21 cellular contexts compared by ENCODE assay signal in genomic region chr11:134943544-134943943, GRCh38.
DNase-seq lines count a peak whose midpoint lies in the region; ATAC-seq, FAIRE-seq and TF ChIP-seq lines count a peak whose summit lies in the region.
"Had no signal": no experiment of that assay in that cellular context is flagged by ENCODE, and none has a peak within 500 bp of the region (broad histone marks: within the 10 kb centered on the region; RNA-seq: fewer than 3 reads in every experiment).

No MANE protein-coding gene starts in this region.

- TF ChIP-seq CTCF in HepG2 (CRISPR knock-in tag; IDR thresholded peaks at IDR 0.05) (no peak), right lobe of liver (IDR thresholded peaks at IDR 0.05) (no peak), thyroid gland (IDR thresholded peaks at IDR 0.05) (no peak)

- H3K27ac ChIP-seq in HepG2 (ENCODE audit: extremely low read length, insufficient read depth, low read length) (no peak overlapping the region), right lobe of liver (no peak overlapping the region), neuronal stem cell (replicated peaks; ENCODE audit: low read length) (no peak overlapping the region), thyroid gland (peak overlapping the region; percentile 87 to 93 (median 91))
- H3K27ac ChIP-seq in naive thymus-derived CD4-positive, alpha-beta T cell (ENCODE audit: low read depth, low read length), result no peak overlapping the region
- H3K27ac ChIP-seq: 22Rv1; A549; BLaER1 treated with 17β-estradiol and CSF1 and Interleukin-3, amounts not matched to agents 10 nM and 100 nM; C4-2B had no signal

- no peak overlapping the region for H3K4me3 Mint-ChIP-seq in naive thymus-derived CD4-positive, alpha-beta T cell
- H3K4me3 Mint-ChIP-seq: B cell; CD4-positive, alpha-beta T cell; CD8-positive, alpha-beta T cell had no signal

- no peaks in the 10 kb centered on the region for H4K20me1 ChIP-seq in HepG2 (ENCODE audit: insufficient read depth, low read length)
- H4K20me1 ChIP-seq: BLaER1 treated with 17β-estradiol and CSF1 and Interleukin-3, amounts not matched to agents 10 nM and 100 nM had no signal

- no peak overlapping the region for H3K4ac ChIP-seq in neuronal stem cell (ENCODE audit: low read length)

- no peak overlapping the region for H2BK5ac ChIP-seq in neuronal stem cell (ENCODE audit: low read length)

- H3K9me3 ChIP-seq in HepG2 (ENCODE audit: low read length) (no peaks in the 10 kb centered on the region), right lobe of liver (no peaks in the 10 kb centered on the region), neuronal stem cell (replicated peaks in 1 of 2; ENCODE audit: control insufficient read depth in 2 of 2, insufficient read depth in 1 of 2, low read depth in 1 of 2, low read length in 2 of 2) (no peaks in the 10 kb centered on the region), thyroid gland (no peaks in the 10 kb centered on the region)
- H3K9me3 ChIP-seq in naive thymus-derived CD4-positive, alpha-beta T cell (ENCODE audit: control insufficient read depth in 2 of 3, low read length in 3 of 3), result no peaks in the 10 kb centered on the region
- H3K9me3 ChIP-seq: A549; BLaER1 treated with 17β-estradiol and CSF1 and Interleukin-3, amounts not matched to agents 10 nM and 100 nM; Caco-2 had no signal

- TF ChIP-seq EP300 in HepG2 (IDR thresholded peaks at IDR 0.05; ENCODE audit: low read depth in 2 of 2, low read length in 2 of 2) (no peak), HepG2 (CRISPR knock-in tag; IDR thresholded peaks at IDR 0.05; ENCODE audit: borderline replicate concordance) (no peak)

- H3K4me3 ChIP-seq in HepG2 (replicated peaks in 1 of 3; ENCODE audit: insufficient read depth in 1 of 3, low read depth in 2 of 3, low read length in 3 of 3) (no peak overlapping the region), right lobe of liver (no peak overlapping the region), neuronal stem cell (ENCODE audit: low read length in 2 of 2) (no peak overlapping the region), thyroid gland (replicated peaks in 1 of 3) (no peak overlapping the region)
- no peak overlapping the region for H3K4me3 ChIP-seq in naive thymus-derived CD4-positive, alpha-beta T cell (ENCODE audit: low read length)
- H3K4me3 ChIP-seq: A549; BLaER1 treated with 17β-estradiol and CSF1 and Interleukin-3, amounts not matched to agents 10 nM and 100 nM had no signal

- H3K4me1 Mint-ChIP-seq in naive thymus-derived CD4-positive, alpha-beta T cell, result no peaks in the 10 kb centered on the region
- H3K4me1 Mint-ChIP-seq: B cell had no signal

- H3K36me3 Mint-ChIP-seq in naive thymus-derived CD4-positive, alpha-beta T cell, result no peaks in the 10 kb centered on the region
- H3K36me3 Mint-ChIP-seq: CD8-positive, alpha-beta T cell had no signal

- H3K27me3 Mint-ChIP-seq in naive thymus-derived CD4-positive, alpha-beta T cell, result peaks cover 0 to 54% (median 21%) of the 10 kb centered on the region in 5 donors
- H3K27me3 Mint-ChIP-seq: B cell had no signal

- intact Hi-C loops in HepG2 (cut with micrococcal nuclease; ENCODE audit: unreplicated experiment), result loop anchor here (5.0 kb wide), 1 partner anchor 76 kb away; no protein-coding TSS in a partner anchor
- intact Hi-C loops in right lobe of liver (cut with DNase I), result no loop called here
- intact Hi-C loops in thyroid gland (cut with DNase I), result no loop called here
- intact Hi-C loops in naive thymus-derived CD4-positive, alpha-beta T cell (cut with micrococcal nuclease), result no loop called here

- H3K27me3 ChIP-seq in HepG2 (ENCODE audit: control insufficient read depth in 1 of 2, insufficient read depth in 2 of 2, low read length in 2 of 2), result no peaks in the 10 kb centered on the region
- H3K27me3 ChIP-seq in right lobe of liver, result no peaks in the 10 kb centered on the region
- H3K27me3 ChIP-seq in neuronal stem cell (ENCODE audit: control insufficient read depth in 3 of 3, insufficient read depth in 3 of 3, low read depth in 1 of 3, low read length in 3 of 3), result no peaks in the 10 kb centered on the region
- H3K27me3 ChIP-seq in thyroid gland, result no peaks in the 10 kb centered on the region
- H3K27me3 ChIP-seq in naive thymus-derived CD4-positive, alpha-beta T cell (ENCODE audit: control insufficient read depth in 2 of 2, insufficient read depth in 2 of 2, low read length in 2 of 2), result no peaks in the 10 kb centered on the region
- H3K27me3 ChIP-seq: BLaER1 treated with 17β-estradiol and CSF1 and Interleukin-3, amounts not matched to agents 10 nM and 100 nM had no signal

- H2BK120ac ChIP-seq in neuronal stem cell (ENCODE audit: low read depth, low read length), result no peak overlapping the region

- H2BK12ac ChIP-seq in neuronal stem cell (ENCODE audit: low read length), result no peak overlapping the region

- H3K9me3 Mint-ChIP-seq in naive thymus-derived CD4-positive, alpha-beta T cell, result no peaks in the 10 kb centered on the region
- H3K9me3 Mint-ChIP-seq: CD4-positive, alpha-beta T cell; CD8-positive, alpha-beta T cell had no signal

- H3K27ac Mint-ChIP-seq in naive thymus-derived CD4-positive, alpha-beta T cell, result no peak overlapping the region
- H3K27ac Mint-ChIP-seq: B cell; CD4-positive, alpha-beta T cell; CD8-positive, alpha-beta T cell had no signal

- no TSS peak for BruUV-seq in HepG2 (replicated peaks; lab: Mats Ljungman, UMichigan)

- H3K36me3 ChIP-seq in HepG2 (replicated peaks in 1 of 2; ENCODE audit: control insufficient read depth in 1 of 2, insufficient read depth in 2 of 2, low read length in 2 of 2) (no peaks in the 10 kb centered on the region), right lobe of liver (no peaks in the 10 kb centered on the region), neuronal stem cell (replicated peaks in 1 of 2; ENCODE audit: control insufficient read depth in 2 of 2, insufficient read depth in 2 of 2, low read length in 2 of 2) (no peaks in the 10 kb centered on the region), thyroid gland (no peaks in the 10 kb centered on the region)
- no peaks in the 10 kb centered on the region for H3K36me3 ChIP-seq in naive thymus-derived CD4-positive, alpha-beta T cell (ENCODE audit: control insufficient read depth in 2 of 3, insufficient read depth in 3 of 3, low read length in 3 of 3)
- H3K36me3 ChIP-seq: BLaER1 treated with 17β-estradiol and CSF1 and Interleukin-3, amounts not matched to agents 10 nM and 100 nM had no signal

- no peak for TF ChIP-seq POLR2A in HepG2 (IDR thresholded peaks at IDR 0.05; ENCODE audit: insufficient read depth in 1 of 2, low read depth in 2 of 2, low read length in 2 of 2)
- TF ChIP-seq POLR2A in right lobe of liver (IDR thresholded peaks at IDR 0.05), result no peak
- TF ChIP-seq POLR2A in thyroid gland (IDR thresholded peaks at IDR 0.05), result no peak

- DNase-seq in HepG2 (ENCODE audit: low spot score), result no peak
- DNase-seq in right lobe of liver, result no peak
- no peak for DNase-seq in neuronal stem cell (ENCODE audit: low spot score)
- DNase-seq in thyroid gland, result no peak
- DNase-seq in naive thymus-derived CD4-positive, alpha-beta T cell, result no peak
- DNase-seq in NCI-H82 treated with DMSO at 0.1 percent for 48 hours (lab: John Stamatoyannopoulos, UW; ENCODE audit: unreplicated experiment), result no peak
- DNase-seq: AML-193; Caco-2; Calu3; CD4-positive, alpha-beta T cell; CD8-positive, alpha-beta T cell; DMS79 treated with DMSO at 0.1 percent for 48 hours; GF-D8 had no signal

- no peak overlapping the region for H2AFZ ChIP-seq in HepG2 (ENCODE audit: low read length)
- H2AFZ ChIP-seq in neuronal stem cell (ENCODE audit: low read length), result no peak overlapping the region

- TF ChIP-seq RAD21 in HepG2 (CRISPR knock-in tag; IDR thresholded peaks at IDR 0.05), result no peak

- POLR2A ChIA-PET in HepG2 (lab: Yijun Ruan, JAX), result no interaction called here
- POLR2A ChIA-PET in naive thymus-derived CD4-positive, alpha-beta T cell (lab: Charles Lee), result no interaction called here

- H3K9ac ChIP-seq in HepG2 (ENCODE audit: insufficient read depth, low read depth, low read length), result no peak overlapping the region
- no peak overlapping the region for H3K9ac ChIP-seq in neuronal stem cell (ENCODE audit: low read depth, low read length, poor library complexity)
- H3K9ac ChIP-seq: BLaER1 treated with 17β-estradiol and CSF1 and Interleukin-3, amounts not matched to agents 10 nM and 100 nM had no signal

- 20% methylated on average over 5 of the region's 6 CpGs for WGBS in HepG2 (ENCODE audit: low lambda C conversion rate)
- WGBS in right lobe of liver (ENCODE audit: insufficient coverage, low coverage, low lambda C conversion rate, missing lambda C conversion rate), result 96% methylated on average over 3 of the region's 6 CpGs
- WGBS in neuronal stem cell (ENCODE audit: extremely low coverage in 2 of 2, insufficient read length in 2 of 2, insufficient replicate concordance in 1 of 2), 2 donors, result no CpG with 5 or more reads among the region's 6 CpGs
- WGBS in thyroid gland, 2 donors, result 94 to 98% methylated on average over 6 of the region's 6 CpGs

- H4K8ac ChIP-seq in neuronal stem cell (ENCODE audit: low read depth, low read length), result no peak overlapping the region

- H3K79me1 ChIP-seq in neuronal stem cell (ENCODE audit: low read depth, low read length), result no peaks in the 10 kb centered on the region

- no peak overlapping the region for H2AK5ac ChIP-seq in neuronal stem cell (ENCODE audit: low read depth, low read length)

- CTCF ChIA-PET in HepG2 (lab: Yijun Ruan, JAX; ENCODE audit: low intra/inter-chr PET ratio, low total read pairs), result no interaction called here
- CTCF ChIA-PET in naive thymus-derived CD4-positive, alpha-beta T cell (lab: Charles Lee), result no interaction called here

- H4K91ac ChIP-seq in neuronal stem cell (ENCODE audit: low read depth, low read length, poor library complexity), result no peak overlapping the region

- H3K4me1 ChIP-seq in HepG2 (ENCODE audit: insufficient read depth, low read length) (no peaks in the 10 kb centered on the region), right lobe of liver (no peaks in the 10 kb centered on the region), neuronal stem cell (ENCODE audit: control insufficient read depth in 2 of 2, insufficient read depth in 1 of 2, low read depth in 1 of 2, low read length in 2 of 2) (peaks cover 8 to 17% of the 10 kb centered on the region in 2 donors), thyroid gland (peaks cover 50 to 72% of the 10 kb centered on the region in 2 donors)
- no peaks in the 10 kb centered on the region for H3K4me1 ChIP-seq in naive thymus-derived CD4-positive, alpha-beta T cell (ENCODE audit: control insufficient read depth in 2 of 2, insufficient read depth in 2 of 2, low read length in 2 of 2)
- H3K4me1 ChIP-seq: A549; BLaER1 treated with 17β-estradiol and CSF1 and Interleukin-3, amounts not matched to agents 10 nM and 100 nM; Caco-2 had no signal

- no peaks in the 10 kb centered on the region for H3K79me2 ChIP-seq in HepG2 (ENCODE audit: insufficient read depth, low read length)

- H3K23ac ChIP-seq in neuronal stem cell (ENCODE audit: low read depth, low read length, poor library complexity), result no peak overlapping the region

- peak overlapping the region; percentile 59 for H2BK15ac ChIP-seq in neuronal stem cell (ENCODE audit: low read length)

- H3K14ac ChIP-seq in neuronal stem cell (ENCODE audit: low read length), result no peak overlapping the region

- ATAC-seq in HepG2 (no peak), right lobe of liver (no peak)
- ATAC-seq in naive thymus-derived CD4-positive, alpha-beta T cell, result no peak
- ATAC-seq: A549; CD8-positive, alpha-beta T cell had no signal

- no peak for FAIRE-seq in HepG2 (lab: Jason Lieb, UNC)
- FAIRE-seq: A549, D721Med, G401.6, GM19239 had no signal

- in situ Hi-C loops in HepG2 (cut with HindIII; ENCODE audit: extremely low pct_ligation_motif_present, low pct_unique_long_range_greater_than_20kb), result no loop called here

- no peak overlapping the region for H3K4me2 ChIP-seq in HepG2 (ENCODE audit: low read depth, low read length)
- no peak overlapping the region for H3K4me2 ChIP-seq in neuronal stem cell (ENCODE audit: insufficient read depth, low read length, poor library complexity, severe bottlenecking)
- H3K4me2 ChIP-seq: A549; BLaER1 treated with 17β-estradiol and CSF1 and Interleukin-3, amounts not matched to agents 10 nM and 100 nM had no signal

- no peak overlapping the region for H3K18ac ChIP-seq in neuronal stem cell (ENCODE audit: low read length)

Comparison
In these comparisons a context has a peak if more than half of its experiments do, and no peak if none do; other contexts are left out.
1. H3K27ac ChIP-seq: peak in thyroid gland (3 of 3); none in HepG2 (single experiment), right lobe of liver (0 of 3), neuronal stem cell (single experiment) and naive thymus-derived CD4-positive, alpha-beta T cell (single experiment).